ENCODE assay signal across 2 cellular contexts in the genomic region with DNA sequence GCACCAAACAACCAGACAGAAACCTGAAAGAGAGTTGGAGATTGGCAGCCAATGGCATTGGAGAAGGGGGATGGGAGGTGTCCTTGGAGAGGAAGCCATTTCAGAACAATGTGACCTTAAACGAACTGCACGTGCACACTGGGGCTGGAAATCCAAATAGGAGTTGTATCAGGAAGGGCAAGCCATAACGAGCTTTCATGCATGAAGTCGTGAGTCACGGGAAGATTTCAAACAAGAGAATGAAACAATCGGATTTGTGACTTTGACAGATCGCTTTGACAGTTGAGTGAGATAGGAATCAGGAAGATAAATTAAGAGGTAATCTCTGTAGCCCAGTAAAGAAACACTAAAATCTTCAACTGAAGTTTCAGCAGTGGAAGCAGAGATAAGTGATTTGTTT.
TF ChIP-seq lines count a peak whose summit lies in the region.

No MANE protein-coding gene starts in this region.

TF ChIP-seq in SK-N-SH treated with all-trans-retinoic acid at 6 μM for 48 hours, 23 proteins besides CTCF, POLR2A, EP300 and RAD21:
- TF ChIP-seq, protein P1, sequence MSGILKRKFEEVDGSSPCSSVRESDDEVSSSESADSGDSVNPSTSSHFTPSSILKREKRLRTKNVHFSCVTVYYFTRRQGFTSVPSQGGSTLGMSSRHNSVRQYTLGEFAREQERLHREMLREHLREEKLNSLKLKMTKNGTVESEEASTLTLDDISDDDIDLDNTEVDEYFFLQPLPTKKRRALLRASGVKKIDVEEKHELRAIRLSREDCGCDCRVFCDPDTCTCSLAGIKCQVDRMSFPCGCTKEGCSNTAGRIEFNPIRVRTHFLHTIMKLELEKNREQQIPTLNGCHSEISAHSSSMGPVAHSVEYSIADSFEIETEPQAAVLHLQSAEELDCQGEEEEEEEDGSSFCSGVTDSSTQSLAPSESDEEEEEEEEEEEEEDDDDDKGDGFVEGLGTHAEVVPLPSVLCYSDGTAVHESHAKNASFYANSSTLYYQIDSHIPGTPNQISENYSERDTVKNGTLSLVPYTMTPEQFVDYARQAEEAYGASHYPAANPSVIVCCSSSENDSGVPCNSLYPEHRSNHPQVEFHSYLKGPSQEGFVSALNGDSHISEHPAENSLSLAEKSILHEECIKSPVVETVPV (CRISPR knock-in tag; IDR thresholded peaks at IDR 0.05), result no peak
- peak; percentile 26; the same call in 1 of the 2 replicates for TF ChIP-seq ZFP3 (CRISPR knock-in tag; IDR thresholded peaks at IDR 0.05)

TF ChIP-seq in SK-N-SH, 30 proteins besides CTCF, POLR2A, EP300 and RAD21 (continued from another document):
- TF ChIP-seq, protein P2, sequence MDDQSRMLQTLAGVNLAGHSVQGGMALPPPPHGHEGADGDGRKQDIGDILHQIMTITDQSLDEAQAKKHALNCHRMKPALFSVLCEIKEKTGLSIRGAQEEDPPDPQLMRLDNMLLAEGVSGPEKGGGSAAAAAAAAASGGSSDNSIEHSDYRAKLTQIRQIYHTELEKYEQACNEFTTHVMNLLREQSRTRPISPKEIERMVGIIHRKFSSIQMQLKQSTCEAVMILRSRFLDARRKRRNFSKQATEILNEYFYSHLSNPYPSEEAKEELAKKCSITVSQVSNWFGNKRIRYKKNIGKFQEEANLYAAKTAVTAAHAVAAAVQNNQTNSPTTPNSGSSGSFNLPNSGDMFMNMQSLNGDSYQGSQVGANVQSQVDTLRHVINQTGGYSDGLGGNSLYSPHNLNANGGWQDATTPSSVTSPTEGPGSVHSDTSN (IDR thresholded peaks at IDR 0.05), result no peak
- no peak for TF ChIP-seq YY1 (IDR thresholded peaks at IDR 0.05; ENCODE audit: low read depth)
- TF ChIP-seq, protein P3, sequence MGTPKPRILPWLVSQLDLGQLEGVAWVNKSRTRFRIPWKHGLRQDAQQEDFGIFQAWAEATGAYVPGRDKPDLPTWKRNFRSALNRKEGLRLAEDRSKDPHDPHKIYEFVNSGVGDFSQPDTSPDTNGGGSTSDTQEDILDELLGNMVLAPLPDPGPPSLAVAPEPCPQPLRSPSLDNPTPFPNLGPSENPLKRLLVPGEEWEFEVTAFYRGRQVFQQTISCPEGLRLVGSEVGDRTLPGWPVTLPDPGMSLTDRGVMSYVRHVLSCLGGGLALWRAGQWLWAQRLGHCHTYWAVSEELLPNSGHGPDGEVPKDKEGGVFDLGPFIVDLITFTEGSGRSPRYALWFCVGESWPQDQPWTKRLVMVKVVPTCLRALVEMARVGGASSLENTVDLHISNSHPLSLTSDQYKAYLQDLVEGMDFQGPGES (IDR thresholded peaks at IDR 0.05; ENCODE audit: low read depth, low read length), result no peak
- TF ChIP-seq TAF1 (IDR thresholded peaks at IDR 0.05; ENCODE audit: borderline replicate concordance, low read depth, low read length), result no peak
- no peak for TF ChIP-seq ELF1 (IDR thresholded peaks at IDR 0.05)
